19 cellular contexts compared by ENCODE assay signal in genomic region chr3:20772869-20773268, GRCh38.
DNase-seq lines count a peak whose midpoint lies in the region; ATAC-seq, FAIRE-seq and TF ChIP-seq lines count a peak whose summit lies in the region.
"Had no signal": no experiment of that assay in that cellular context is flagged by ENCODE, and none has a peak within 500 bp of the region (broad histone marks: within the 10 kb centered on the region; RNA-seq: fewer than 3 reads in every experiment).

No MANE protein-coding gene starts in this region.

- no peaks in the 10 kb centered on the region for H4K20me1 ChIP-seq in K562 (replicated peaks; ENCODE audit: control insufficient read depth, insufficient read depth, low read length)
- H4K20me1 ChIP-seq: BLaER1 had no signal

- POLR2A ChIA-PET in K562 (lab: Yijun Ruan, JAX): no interaction called here

- H3K4me2 ChIP-seq in K562 (ENCODE audit: insufficient read depth, low read length): no peak overlapping the region
- H3K4me2 ChIP-seq: BLaER1 had no signal

- H3K4me3 ChIP-seq in K562 (no peak overlapping the region), right lobe of liver (no peak overlapping the region)
- H3K4me3 ChIP-seq: BLaER1 had no signal

- TF ChIP-seq EP300 in K562 (IDR thresholded peaks at IDR 0.05; ENCODE audit: low read length): no peak

- H3K9ac ChIP-seq in K562 (ENCODE audit: insufficient read depth in 1 of 2, low read depth in 2 of 2, low read length in 2 of 2): no peak overlapping the region
- H3K9ac ChIP-seq: BLaER1 had no signal

- TF ChIP-seq CTCF in K562 (IDR thresholded peaks at IDR 0.05 in 2 of 3, conservative IDR thresholded peaks at IDR 0.05 in 1 of 3; ENCODE audit: insufficient read depth in 2 of 3, low read depth in 1 of 3, low read length in 3 of 3) (no peak), right lobe of liver (IDR thresholded peaks at IDR 0.05) (no peak)

- no TSS peak for BruUV-seq in K562 (replicated peaks; lab: Mats Ljungman, UMichigan)

- H3K4me1 ChIP-seq in K562 (replicated peaks in 1 of 2; ENCODE audit: control insufficient read depth in 2 of 2, insufficient read depth in 2 of 2, low read length in 2 of 2): no peaks in the 10 kb centered on the region; a peak in 1 of 5 replicates
- peaks cover 0 to 6% (median 0%) of the 10 kb centered on the region in 4 donors for H3K4me1 ChIP-seq in right lobe of liver
- H3K4me1 ChIP-seq: BLaER1 had no signal

- no peaks in the 10 kb centered on the region for H3K36me3 ChIP-seq in K562 (ENCODE audit: control insufficient read depth, insufficient read depth, low read length)
- H3K36me3 ChIP-seq in right lobe of liver: no peaks in the 10 kb centered on the region
- H3K36me3 ChIP-seq: BLaER1 had no signal

- H2AFZ ChIP-seq in K562 (ENCODE audit: low read depth, low read length): no peak overlapping the region

- H3K27me3 ChIP-seq in K562 (ENCODE audit: control insufficient read depth in 2 of 2, insufficient read depth in 2 of 2, low read length in 2 of 2): no peaks in the 10 kb centered on the region
- no peaks in the 10 kb centered on the region for H3K27me3 ChIP-seq in right lobe of liver
- H3K27me3 ChIP-seq: BLaER1 had no signal

- intact Hi-C loops in K562 (cut with micrococcal nuclease) (no loop called here), right lobe of liver (cut with DNase I) (no loop called here)

- peak; percentile 44 for FAIRE-seq in K562 (lab: Jason Lieb, UNC)
- FAIRE-seq: G401.6, GM12891 had no signal

- no peak for TF ChIP-seq RAD21 in K562 (CRISPR knock-in tag; conservative IDR thresholded peaks at IDR 0.05 in 1 of 2, IDR thresholded peaks at IDR 0.05 in 1 of 2)

- ATAC-seq in K562: no peak
- ATAC-seq in right lobe of liver: peak; percentile 82 to 86 (median 86)
- no peak for ATAC-seq in stimulated activated naive CD8-positive, alpha-beta T cell treated with anti-CD3 and anti-CD28 coated beads, Interleukin-15, Interleukin-2, amounts not matched to agents 100 U/mL and 50 U/mL, for 24 hours

- no peaks in the 10 kb centered on the region for H3K79me2 ChIP-seq in K562 (ENCODE audit: control insufficient read depth, insufficient read depth, low read length)

- H3K9me3 ChIP-seq in K562 (replicated peaks; ENCODE audit: control insufficient read depth, insufficient read depth, low read depth, low read length) (no peaks in the 10 kb centered on the region), right lobe of liver (no peaks in the 10 kb centered on the region)
- H3K9me3 ChIP-seq: BLaER1 had no signal

- H3K27ac ChIP-seq in K562 (ENCODE audit: extremely low read depth, low read depth, low read length): no peak overlapping the region
- H3K27ac ChIP-seq in right lobe of liver: peak overlapping the region; percentile 14 to 48 (median 18)
- H3K27ac ChIP-seq: BLaER1 had no signal

- in situ Hi-C loops in K562 (cut with MboI): no loop called here

- DNase-seq in NCI-H1092 treated with DMSO at 0.1 percent for 48 hours (lab: John Stamatoyannopoulos, UW): peak; percentile 49
- DNase-seq in NCI-H1092 (lab: John Stamatoyannopoulos, UW): no peak
- peak; percentile 11 for DNase-seq in NCI-H2081 treated with DMSO at 0.1 percent for 48 hours (lab: John Stamatoyannopoulos, UW)
- DNase-seq in K562 (ENCODE audit: extremely low read depth in 1 of 4, low spot score in 3 of 4): no peak
- no peak for DNase-seq in right lobe of liver
- no peak for DNase-seq in Kasumi-1 (lab: John Stamatoyannopoulos, UW)
- no peak for DNase-seq in activated CD4-positive, alpha-beta T cell treated with anti-CD3 and anti-CD28 coated beads for 4 hours
- no peak for DNase-seq in stimulated activated naive CD8-positive, alpha-beta T cell treated with anti-CD3 and anti-CD28 coated beads, Interleukin-15, Interleukin-2, amounts not matched to agents 100 U/mL and 50 U/mL, for 24 hours
- DNase-seq: 8988T; DMS79 treated with DMSO at 0.1 percent for 48 hours; HCEC 1CT; IMR-90; NCI-H345; NK-92 treated with Interleukin-12 subunit alpha and Interleukin-12 subunit beta, amount 100 ng/mL, for 24 hours; OCI-M1; RPMI8226 had no signal

- CTCF ChIA-PET in K562 (lab: Yijun Ruan, JAX; ENCODE audit: low intra/inter-chr PET ratio): no interaction called here

- no peak for TF ChIP-seq POLR2A in K562 (conservative IDR thresholded peaks at IDR 0.05)
- TF ChIP-seq POLR2A in right lobe of liver (IDR thresholded peaks at IDR 0.05): no peak

- no peaks in the 10 kb centered on the region for H3K9me1 ChIP-seq in K562 (ENCODE audit: control insufficient read depth, insufficient read depth, low read length)

TF ChIP-seq in K562, 482 proteins besides CTCF, POLR2A, EP300 and RAD21:
- TF ChIP-seq SRSF7 (optimal IDR thresholded peaks at IDR 0.05; ENCODE audit: low read depth, low read length): no peak
- TF ChIP-seq, protein P1, sequence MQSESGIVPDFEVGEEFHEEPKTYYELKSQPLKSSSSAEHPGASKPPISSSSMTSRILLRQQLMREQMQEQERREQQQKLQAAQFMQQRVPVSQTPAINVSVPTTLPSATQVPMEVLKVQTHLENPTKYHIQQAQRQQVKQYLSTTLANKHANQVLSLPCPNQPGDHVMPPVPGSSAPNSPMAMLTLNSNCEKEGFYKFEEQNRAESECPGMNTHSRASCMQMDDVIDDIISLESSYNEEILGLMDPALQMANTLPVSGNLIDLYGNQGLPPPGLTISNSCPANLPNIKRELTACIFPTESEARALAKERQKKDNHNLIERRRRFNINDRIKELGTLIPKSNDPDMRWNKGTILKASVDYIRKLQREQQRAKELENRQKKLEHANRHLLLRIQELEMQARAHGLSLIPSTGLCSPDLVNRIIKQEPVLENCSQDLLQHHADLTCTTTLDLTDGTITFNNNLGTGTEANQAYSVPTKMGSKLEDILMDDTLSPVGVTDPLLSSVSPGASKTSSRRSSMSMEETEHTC (IDR thresholded peaks at IDR 0.05): no peak

Comparison
In these comparisons a context has a peak if more than half of its experiments do, and no peak if none do; other contexts are left out.
1. DNase-seq: peak in NCI-H1092 treated with DMSO at 0.1 percent for 48 hours (single experiment) and NCI-H2081 treated with DMSO at 0.1 percent for 48 hours (single experiment); none in NCI-H1092 (single experiment), K562 (0 of 4), right lobe of liver (0 of 3), Kasumi-1 (0 of 2), activated CD4-positive, alpha-beta T cell treated with anti-CD3 and anti-CD28 coated beads for 4 hours (0 of 2) and stimulated activated naive CD8-positive, alpha-beta T cell treated with anti-CD3 and anti-CD28 coated beads, Interleukin-15, Interleukin-2, amounts not matched to agents 100 U/mL and 50 U/mL, for 24 hours (single experiment).
2. ATAC-seq: peak in right lobe of liver (4 of 4); none in K562 (single experiment) and stimulated activated naive CD8-positive, alpha-beta T cell treated with anti-CD3 and anti-CD28 coated beads, Interleukin-15, Interleukin-2, amounts not matched to agents 100 U/mL and 50 U/mL, for 24 hours (single experiment).